In genomic region chr5:162603399-162603798, GRCh38 we compare ENCODE assay signal across 24 cellular contexts.
DNase-seq lines count a peak whose midpoint lies in the region; TF ChIP-seq lines count a peak whose summit lies in the region.
"Had no signal": no experiment of that assay in that cellular context is flagged by ENCODE, and none has a peak within 500 bp of the region (broad histone marks: within the 10 kb centered on the region; RNA-seq: fewer than 3 reads in every experiment).

No MANE protein-coding gene starts in this region.

- H3K9ac ChIP-seq in neural cell (ENCODE audit: low read length) = no peak overlapping the region
- H3K9ac ChIP-seq: BLaER1 treated with 17β-estradiol and CSF1 and Interleukin-3, amounts not matched to agents 10 nM and 100 nM had no signal

- H2AFZ ChIP-seq in neural cell (ENCODE audit: low read depth, low read length) = no peak overlapping the region

- H4K20me1 ChIP-seq in neural cell (ENCODE audit: insufficient read depth) = no peaks in the 10 kb centered on the region
- H4K20me1 ChIP-seq: BLaER1 treated with 17β-estradiol and CSF1 and Interleukin-3, amounts not matched to agents 10 nM and 100 nM had no signal

- in situ Hi-C loops in SK-MEL-5 (cut with HindIII; ENCODE audit: low pct_unique_long_range_greater_than_20kb, low sequenced_read_pairs) = no loop called here

- no peaks in the 10 kb centered on the region for H3K4me1 Mint-ChIP-seq in progenitor cell of endocrine pancreas (ENCODE audit: low read depth)
- H3K4me1 Mint-ChIP-seq: B cell had no signal

- no peak overlapping the region for H3K4me2 ChIP-seq in neural cell (ENCODE audit: low read length)
- H3K4me2 ChIP-seq: BLaER1 treated with 17β-estradiol and CSF1 and Interleukin-3, amounts not matched to agents 10 nM and 100 nM had no signal

- H3K4me3 ChIP-seq in neural cell (ENCODE audit: low read length) = no peak overlapping the region
- no peak overlapping the region for H3K4me3 ChIP-seq in vagina
- no peak overlapping the region for H3K4me3 ChIP-seq in tibial nerve
- H3K4me3 ChIP-seq: BLaER1 treated with 17β-estradiol and CSF1 and Interleukin-3, amounts not matched to agents 10 nM and 100 nM; GM12878 had no signal

- peak overlapping the region; percentile 17 for H3K27ac Mint-ChIP-seq in progenitor cell of endocrine pancreas
- H3K27ac Mint-ChIP-seq: B cell; CD4-positive, alpha-beta T cell; CD8-positive, alpha-beta T cell had no signal

- WGBS in tibial nerve, 2 donors = 32 to 44% methylated on average over 2 of the region's 2 CpGs

- DNase-seq in A172 (ENCODE audit: low spot score) (peak; percentile 39), SK-MEL-5 (ENCODE audit: low read depth, low spot score) (peak; percentile 21), progenitor cell of endocrine pancreas (ENCODE audit: low spot score, unreplicated experiment) (no peak), NCI-H1048 (lab: John Stamatoyannopoulos, UW) (no peak), vagina (ENCODE audit: extremely low spot score in 2 of 2) (no peak), tibial nerve (ENCODE audit: low spot score in 2 of 2) (no peak), Ammon's horn (ENCODE audit: low spot score) (no peak)
- DNase-seq: ACHN; Caco-2; CD4-positive, alpha-beta T cell; CD8-positive, alpha-beta T cell; DMS 273 treated with DMSO at 0.1 percent for 48 hours; DMS153; DMS53; DMS79; DND-41; EL; GDM1 had no signal

- no peaks in the 10 kb centered on the region for H3F3A ChIP-seq in neural cell (ENCODE audit: insufficient read depth, low read length, poor library complexity, severe bottlenecking)

- no peaks in the 10 kb centered on the region for H3K9me2 ChIP-seq in neural cell (ENCODE audit: insufficient read depth, low read length)

- H3K9me3 ChIP-seq in neural cell (ENCODE audit: low read length) (peaks cover 4% of the 10 kb centered on the region), vagina (peaks cover 3% of the 10 kb centered on the region), tibial nerve (peaks cover 0 to 12% (median 1%) of the 10 kb centered on the region in 4 donors)

- H3K36me3 ChIP-seq in neural cell (ENCODE audit: insufficient read depth, low read length) = no peaks in the 10 kb centered on the region
- no peaks in the 10 kb centered on the region for H3K36me3 ChIP-seq in vagina
- no peaks in the 10 kb centered on the region for H3K36me3 ChIP-seq in tibial nerve
- H3K36me3 ChIP-seq: BLaER1 treated with 17β-estradiol and CSF1 and Interleukin-3, amounts not matched to agents 10 nM and 100 nM had no signal

- H3K79me2 ChIP-seq in neural cell (replicated peaks; ENCODE audit: insufficient read depth, low read length) = no peaks in the 10 kb centered on the region

- H3K4me1 ChIP-seq in vagina (no peaks in the 10 kb centered on the region), tibial nerve (no peaks in the 10 kb centered on the region)
- H3K4me1 ChIP-seq: BLaER1 treated with 17β-estradiol and CSF1 and Interleukin-3, amounts not matched to agents 10 nM and 100 nM; Caco-2 had no signal

- TF ChIP-seq RAD21 in neural cell (conservative IDR thresholded peaks at IDR 0.05) = peak; percentile 23

- peak; percentile 80 for TF ChIP-seq EP300 in neural cell (conservative IDR thresholded peaks at IDR 0.05; ENCODE audit: poor library complexity, severe bottlenecking)
- no peak for TF ChIP-seq EP300 in tibial nerve (IDR thresholded peaks at IDR 0.05)

- intact Hi-C loops in vagina (cut with DNase I) = no loop called here

- no peaks in the 10 kb centered on the region for H3K27me3 ChIP-seq in neural cell (ENCODE audit: insufficient read depth, low read depth, low read length)
- no peaks in the 10 kb centered on the region for H3K27me3 ChIP-seq in vagina
- no peaks in the 10 kb centered on the region for H3K27me3 ChIP-seq in tibial nerve
- H3K27me3 ChIP-seq: BLaER1 treated with 17β-estradiol and CSF1 and Interleukin-3, amounts not matched to agents 10 nM and 100 nM had no signal

- TF ChIP-seq CTCF in neural cell (IDR thresholded peaks at IDR 0.05; ENCODE audit: poor library complexity, severe bottlenecking) (no peak), progenitor cell of endocrine pancreas (IDR thresholded peaks at IDR 0.05; ENCODE audit: unreplicated experiment) (no peak), vagina (IDR thresholded peaks at IDR 0.05) (no peak), tibial nerve (IDR thresholded peaks at IDR 0.05) (no peak)

- H3K27ac ChIP-seq in neural cell (ENCODE audit: low read length) (peak overlapping the region; percentile 14), vagina (no peak overlapping the region), tibial nerve (no peak overlapping the region)
- H3K27ac ChIP-seq: 22Rv1; BLaER1 treated with 17β-estradiol and CSF1 and Interleukin-3, amounts not matched to agents 10 nM and 100 nM; C4-2B had no signal

- H3K36me3 Mint-ChIP-seq in progenitor cell of endocrine pancreas (ENCODE audit: insufficient read depth) = no peaks in the 10 kb centered on the region
- H3K36me3 Mint-ChIP-seq: CD8-positive, alpha-beta T cell had no signal

- H3K9me3 Mint-ChIP-seq in progenitor cell of endocrine pancreas (ENCODE audit: low read depth) = peaks cover 11% of the 10 kb centered on the region

- H3K27me3 Mint-ChIP-seq in progenitor cell of endocrine pancreas = no peaks in the 10 kb centered on the region
- H3K27me3 Mint-ChIP-seq: B cell; CD4-positive, alpha-beta T cell had no signal

- H3K4me3 Mint-ChIP-seq in progenitor cell of endocrine pancreas (ENCODE audit: low read depth) = no peak overlapping the region
- H3K4me3 Mint-ChIP-seq: B cell; CD4-positive, alpha-beta T cell; CD8-positive, alpha-beta T cell had no signal

- no peak for TF ChIP-seq POLR2A in vagina (IDR thresholded peaks at IDR 0.05)
- no peak for TF ChIP-seq POLR2A in tibial nerve (IDR thresholded peaks at IDR 0.05)

TF ChIP-seq in neural cell, 6 proteins besides CTCF, POLR2A, EP300 and RAD21:
- TF ChIP-seq REST (IDR thresholded peaks at IDR 0.05; ENCODE audit: borderline replicate concordance) (peak; percentile 33), POLR2AphosphoS5 (IDR thresholded peaks at IDR 0.05) (peak; percentile 55), MXI1 (conservative IDR thresholded peaks at IDR 0.05; ENCODE audit: poor library complexity, severe bottlenecking) (no peak), SMC3 (conservative IDR thresholded peaks at IDR 0.05; ENCODE audit: poor library complexity) (peak; percentile 25), TAF1 (IDR thresholded peaks at IDR 0.05; ENCODE audit: low read depth) (no peak)

Comparison
In these comparisons a context has a peak if more than half of its experiments do, and no peak if none do; other contexts are left out.
1. DNase-seq: peak in A172 (single experiment) and SK-MEL-5 (single experiment); none in progenitor cell of endocrine pancreas (single experiment), NCI-H1048 (single experiment), vagina (0 of 2), tibial nerve (0 of 2) and Ammon's horn (single experiment).